Comparison of ENCODE assay signal across 8 cellular contexts in the genomic region with DNA sequence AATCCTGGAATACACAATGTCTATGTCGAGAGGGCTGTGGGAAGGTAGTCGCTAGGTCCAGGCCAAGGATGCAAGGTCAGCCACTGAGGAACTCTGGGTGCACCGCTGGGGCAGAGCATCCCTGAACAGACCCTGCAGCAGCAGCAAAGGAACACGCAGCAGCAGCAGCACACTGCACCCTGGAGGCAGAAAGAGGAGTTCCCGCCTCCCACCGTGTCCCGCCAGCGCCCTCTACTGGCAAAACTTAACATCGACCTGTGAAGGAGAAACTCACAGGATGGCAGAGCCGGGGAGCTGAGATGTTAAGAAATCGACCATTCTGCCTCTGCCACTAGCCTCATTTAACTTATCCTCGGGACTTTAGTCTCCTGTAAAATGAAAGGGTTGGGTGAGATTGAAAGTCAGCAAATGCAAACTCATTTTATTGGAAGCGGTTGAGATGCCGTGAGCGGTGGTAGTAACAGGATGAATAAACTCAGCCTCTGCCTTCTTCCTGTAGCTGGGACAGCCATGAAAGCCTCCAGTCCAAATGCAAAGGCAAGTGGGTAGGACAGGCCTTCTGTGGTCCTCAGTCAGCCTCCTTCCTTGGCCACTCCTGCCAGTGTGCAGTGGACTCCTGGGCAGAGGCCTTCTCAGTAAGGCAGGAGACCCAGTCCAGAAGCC. TPM values are rescaled to one million over a fixed set of nuclear protein-coding genes. Genes with fewer than 3 reads are reported as not detected.
A peak's percentile ranks its signal among the peaks of the same experiment; 100 is the strongest.
DNase-seq lines count a peak whose midpoint lies in the region; ATAC-seq and TF ChIP-seq lines count a peak whose summit lies in the region.

No MANE protein-coding gene starts in this region.

- no peak overlapping the region for H3K27ac ChIP-seq in foreskin keratinocyte

- H3K27me3 Mint-ChIP-seq in activated CD8-positive, alpha-beta T cell treated with anti-CD3 and anti-CD28 coated beads for 36 hours: no peaks in the 10 kb centered on the region

- no peak overlapping the region for H3K4me3 Mint-ChIP-seq in activated CD8-positive, alpha-beta T cell treated with anti-CD3 and anti-CD28 coated beads for 36 hours

- no peaks in the 10 kb centered on the region for H3K9me3 Mint-ChIP-seq in activated CD8-positive, alpha-beta T cell treated with anti-CD3 and anti-CD28 coated beads for 36 hours

- DNase-seq in CD1c-positive myeloid dendritic cell (ENCODE audit: extremely low spot score) (peak; percentile 80), NCI-H69 (lab: John Stamatoyannopoulos, UW) (peak; percentile 88), foreskin keratinocyte (peak; percentile 26 to 50), sciatic nerve (ENCODE audit: low spot score) (peak; percentile 57), NCI-H446 treated with DMSO at 0.1 percent for 48 hours (lab: John Stamatoyannopoulos, UW) (no peak)
- DNase-seq in activated CD8-positive, alpha-beta T cell treated with anti-CD3 and anti-CD28 coated beads for 36 hours: peak; percentile 79

- H3K4me1 ChIP-seq in foreskin keratinocyte: peaks cover 13% of the 10 kb centered on the region

- POLR2A ChIA-PET in activated CD8-positive, alpha-beta T cell treated with anti-CD3 and anti-CD28 coated beads for 36 hours (lab: Charles Lee): no interaction called here

- peak; percentile 87 for TF ChIP-seq CTCF in activated CD8-positive, alpha-beta T cell treated with anti-CD3 and anti-CD28 coated beads for 36 hours (IDR thresholded peaks at IDR 0.05)
- peak; percentile 100 for TF ChIP-seq CTCF in foreskin keratinocyte (conservative IDR thresholded peaks at IDR 0.05)

- ATAC-seq in GM18861 (IDR thresholded peaks at IDR 0.05; ENCODE audit: unreplicated experiment) (peak; percentile 86), HG03135 (IDR thresholded peaks at IDR 0.05; ENCODE audit: unreplicated experiment) (peak; percentile 92), foreskin keratinocyte (peak; percentile 90), sciatic nerve (no peak)
- peak; percentile 77 for ATAC-seq in activated CD8-positive, alpha-beta T cell treated with anti-CD3 and anti-CD28 coated beads for 36 hours

- H3K4me1 Mint-ChIP-seq in activated CD8-positive, alpha-beta T cell treated with anti-CD3 and anti-CD28 coated beads for 36 hours (ENCODE audit: low read depth): no peaks in the 10 kb centered on the region

- H3K27ac Mint-ChIP-seq in activated CD8-positive, alpha-beta T cell treated with anti-CD3 and anti-CD28 coated beads for 36 hours: no peak overlapping the region

- no peaks in the 10 kb centered on the region for H3K27me3 ChIP-seq in foreskin keratinocyte

- intact Hi-C loops in activated CD8-positive, alpha-beta T cell treated with anti-CD3 and anti-CD28 coated beads for 36 hours (cut with micrococcal nuclease): no loop called here
- intact Hi-C loops in sciatic nerve (cut with DNase I): no loop called here

- CTCF ChIA-PET in activated CD8-positive, alpha-beta T cell treated with anti-CD3 and anti-CD28 coated beads for 36 hours (lab: Charles Lee): interaction anchor here (0.6 to 2.0 kb wide), 23 partner anchors 9 to 1034 kb away, joined by 3 to 22 read pairs (median 4); no protein-coding TSS in a partner anchor

- no peaks in the 10 kb centered on the region for H3K36me3 Mint-ChIP-seq in activated CD8-positive, alpha-beta T cell treated with anti-CD3 and anti-CD28 coated beads for 36 hours (ENCODE audit: low read depth)

RNA-seq across cellular contexts. Expression of a gene that starts 45.6 kb away (rescaled TPM):
- total RNA-seq in activated CD8-positive, alpha-beta T cell treated with anti-CD3 and anti-CD28 coated beads for 36 hours: not detected
- total RNA-seq in foreskin keratinocyte (not detected in 2 replicates), sciatic nerve (0.13 TPM)
- polyA plus RNA-seq in foreskin keratinocyte: not detected in 2 replicates
